9 cellular contexts compared by ENCODE assay signal in genomic region chr7:77112719-77113306, GRCh38. TPM values are rescaled to one million over a fixed set of nuclear protein-coding genes. Genes with fewer than 3 reads are reported as not detected.
A peak's percentile ranks its signal among the peaks of the same experiment; 100 is the strongest.
DNase-seq lines count a peak whose midpoint lies in the region; ATAC-seq and TF ChIP-seq lines count a peak whose summit lies in the region.
"Not testable (repeated sequence)": the region's sequence is repeated elsewhere in the genome, so short reads cannot be mapped to it uniquely, and the experiment has no call there.
"Had no signal": no experiment of that assay in that cellular context is flagged by ENCODE, and none has a peak within 500 bp of the region (broad histone marks: within the 10 kb centered on the region; RNA-seq: fewer than 3 reads in every experiment).

No MANE protein-coding gene starts in this region.

- H3K9me3 Mint-ChIP-seq in CD8-positive, alpha-beta T cell: not testable (repeated sequence)

- H3K27me3 Mint-ChIP-seq in CD8-positive, alpha-beta T cell (ENCODE audit: low read depth): not testable (repeated sequence)

- not testable (repeated sequence) for H3K4me1 Mint-ChIP-seq in CD8-positive, alpha-beta T cell (ENCODE audit: low read depth)

- not testable (repeated sequence) for H3K27ac ChIP-seq in CD8-positive, alpha-beta T cell (ENCODE audit: low read depth, low read length); HEK293 (ENCODE audit: extremely low read depth, low read depth, low read length); upper lobe of right lung

- H3K27ac Mint-ChIP-seq in CD8-positive, alpha-beta T cell: not testable (repeated sequence)

- not testable (repeated sequence) for H3K27me3 ChIP-seq in CD8-positive, alpha-beta T cell (ENCODE audit: insufficient read depth, low read length); upper lobe of right lung

- peaks cover 11% of the 10 kb centered on the region for H3K36me3 Mint-ChIP-seq in CD8-positive, alpha-beta T cell

- DNase-seq in CD8-positive, alpha-beta T cell; upper lobe of right lung: not testable (repeated sequence)
- DNase-seq in NCI-H1694 (lab: John Stamatoyannopoulos, UW): peak; percentile 22
- peak; percentile 15 for DNase-seq in RPMI7951 (ENCODE audit: low read depth)
- DNase-seq in cardiac fibroblast (ENCODE audit: low read depth in 2 of 2): peak; percentile 39 to 47
- DNase-seq in foreskin melanocyte: peak; percentile 9
- peak; percentile 18 for DNase-seq in myocyte (ENCODE audit: low read depth)

- CTCF ChIA-PET in CD8-positive, alpha-beta T cell (lab: Charles Lee): interaction anchor here (1.0 to 1.6 kb wide), 2 partner anchors 219 to 752 kb away, joined by 3 read pairs; no protein-coding TSS in a partner anchor
- CTCF ChIA-PET in HEK293 (lab: Yijun Ruan, JAX): interaction anchor here (0.7 kb wide), 1 partner anchor 479 kb away, joined by 3 read pairs; no protein-coding TSS in a partner anchor

- not testable (repeated sequence) for H3K4me1 ChIP-seq in CD8-positive, alpha-beta T cell (ENCODE audit: insufficient read depth, low read length); HEK293 (ENCODE audit: control insufficient read depth, insufficient read depth, low read length); upper lobe of right lung

- not testable (repeated sequence) for H3K4me3 ChIP-seq in CD8-positive, alpha-beta T cell (ENCODE audit: low read depth, low read length); HEK293 (ENCODE audit: low read depth, low read length); cardiac fibroblast (replicated peaks in 1 of 2; ENCODE audit: low read depth in 2 of 2, low read length in 2 of 2); upper lobe of right lung

- ATAC-seq in CD8-positive, alpha-beta T cell: peak; percentile 46
- peak; percentile 40 for ATAC-seq in upper lobe of right lung

- H3K4me3 Mint-ChIP-seq in CD8-positive, alpha-beta T cell: not testable (repeated sequence)

- H3K9me3 ChIP-seq in CD8-positive, alpha-beta T cell (ENCODE audit: low read length); HEK293 (ENCODE audit: control insufficient read depth, insufficient read depth, low read depth, low read length); upper lobe of right lung: not testable (repeated sequence)

- POLR2A ChIA-PET in CD8-positive, alpha-beta T cell (lab: Charles Lee); HEK293 (lab: Yijun Ruan, JAX): not testable (repeated sequence)

- intact Hi-C loops in CD8-positive, alpha-beta T cell (cut with DNase I, micrococcal nuclease); upper lobe of right lung (cut with DNase I): not testable (repeated sequence)

- not testable (repeated sequence) for H3K36me3 ChIP-seq in CD8-positive, alpha-beta T cell (ENCODE audit: insufficient read depth, low read length); HEK293 (ENCODE audit: control insufficient read depth in 2 of 2, insufficient read depth in 1 of 2, low read length in 2 of 2)
- peaks cover 21% of the 10 kb centered on the region for H3K36me3 ChIP-seq in upper lobe of right lung

- peak; percentile 50 for TF ChIP-seq CTCF in CD8-positive, alpha-beta T cell (IDR thresholded peaks at IDR 0.05)
- not testable (repeated sequence) for TF ChIP-seq CTCF in HEK293 (tag by site-specific recombination; IDR thresholded peaks at IDR 0.05); cardiac fibroblast (IDR thresholded peaks at IDR 0.05; ENCODE audit: low read depth, low read length)
- peak; percentile 35 for TF ChIP-seq CTCF in upper lobe of right lung (IDR thresholded peaks at IDR 0.05)

TF ChIP-seq in HEK293, 187 proteins besides CTCF, POLR2A, EP300 and RAD21:
- peak; percentile 68 for TF ChIP-seq ZNF654 (tag by site-specific recombination; IDR thresholded peaks at IDR 0.05; ENCODE audit: low read depth)
- TF ChIP-seq ZNF362 (tag by site-specific recombination; IDR thresholded peaks at IDR 0.05): peak; percentile 78

RNA-seq across cellular contexts. Expression of gene CCDC146, which starts 9.6 kb away (rescaled TPM):
- total RNA-seq in CD8-positive, alpha-beta T cell: 10 to 100 TPM in 1 of 2 experiments, 1 to 10 TPM in 1; 9.2 to 13.4 TPM
- total RNA-seq in RPMI7951 (2014; rRNA removed; shearing (Covaris generic)): 0.68 and 0.72 TPM in 2 replicates
- total RNA-seq in myocyte: 2.3 and 3.4 TPM in 2 replicates
- polyA plus RNA-seq in myocyte (2012): 1.7 TPM
- 4.3 TPM for total RNA-seq in upper lobe of right lung

RNA-seq across cellular contexts. Expression of gene SPDYE18, which starts 50.5 kb away (rescaled TPM):
- total RNA-seq in CD8-positive, alpha-beta T cell: under 1 TPM in 1 of 2 experiments, not detected in 1; 0.81 TPM
- 0.59 TPM in 1 of 2 replicates, not detected in the other for total RNA-seq in RPMI7951 (2014; rRNA removed; shearing (Covaris generic))
- total RNA-seq in myocyte: not detected in 2 replicates
- 0.49 TPM for polyA plus RNA-seq in myocyte (2012)
- total RNA-seq in upper lobe of right lung: not detected
- total RNA-seq: WTC11 had no signal
